ENCODE assay signal across 8 cellular contexts in the genomic region with DNA sequence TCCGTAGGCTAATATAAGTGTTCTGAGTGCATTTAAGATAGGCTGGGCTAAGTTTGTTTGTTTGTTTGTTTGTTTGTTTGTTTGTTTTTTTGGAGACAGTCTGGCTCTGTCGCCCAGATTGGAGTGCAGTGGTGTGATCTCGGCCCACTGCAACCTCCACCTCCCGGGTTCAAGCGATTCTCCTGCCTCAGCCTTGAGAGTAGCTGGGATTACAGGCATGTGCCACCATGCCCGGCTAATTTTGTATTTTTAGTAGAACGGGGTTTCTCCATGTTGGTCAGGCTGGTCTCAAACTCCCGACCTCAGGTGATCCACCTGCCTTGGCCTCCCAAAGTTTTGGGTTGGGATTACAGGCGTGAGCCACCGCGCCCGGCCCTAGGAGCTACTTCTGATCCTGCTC. TPM values are rescaled to one million over a fixed set of nuclear protein-coding genes. Genes with fewer than 3 reads are reported as not detected.
A peak's percentile ranks its signal among the peaks of the same experiment; 100 is the strongest.
DNase-seq lines count a peak whose midpoint lies in the region; ATAC-seq and TF ChIP-seq lines count a peak whose summit lies in the region.
"Not testable (repeated sequence)": the region's sequence is repeated elsewhere in the genome, so short reads cannot be mapped to it uniquely, and the experiment has no call there.

No MANE protein-coding gene starts in this region.

- CTCF ChIA-PET in A673 (lab: Charles Lee): not testable (repeated sequence)

- not testable (repeated sequence) for H3K27me3 ChIP-seq in A673 (replicated peaks; ENCODE audit: insufficient read depth, low read depth, low read length, poor library complexity); body of pancreas

- BruUV-seq in A673 (replicated peaks; lab: Mats Ljungman, UMichigan): not testable (repeated sequence)

- TF ChIP-seq CTCF in A673 (conservative IDR thresholded peaks at IDR 0.05; ENCODE audit: low read depth, low read length); GM12865 (IDR thresholded peaks at IDR 0.05; ENCODE audit: insufficient read depth, low read depth, low read length, missing control alignments); body of pancreas (IDR thresholded peaks at IDR 0.05): not testable (repeated sequence)

- DNase-seq in A673 (ENCODE audit: low spot score); GM12865 (ENCODE audit: low read depth); SK-N-MC (ENCODE audit: low read depth, low spot score); activated T-cell treated with anti-CD3 and anti-CD28 coated beads, Interleukin-2, amount 50 U/mL, for 24 hours; body of pancreas; stimulated activated effector memory CD8-positive, alpha-beta T cell treated with anti-CD3 and anti-CD28 coated beads, Interleukin-12 subunit alpha, Interleukin-12 subunit beta, amount 100 ng/mL, for 72 hours (ENCODE audit: low spot score in 2 of 2): not testable (repeated sequence)

- H3K36me3 ChIP-seq in A673 (ENCODE audit: insufficient read depth, low read length, poor library complexity, severe bottlenecking); body of pancreas (replicated peaks in 1 of 2; ENCODE audit: insufficient read depth in 1 of 2, low read depth in 2 of 2): not testable (repeated sequence)
- peaks cover 17% of the 10 kb centered on the region for H3K36me3 ChIP-seq in SK-N-MC (ENCODE audit: insufficient read depth, low read length)

- H3K9me3 Mint-ChIP-seq in IgD-negative memory B cell; activated T-cell treated with anti-CD3 and anti-CD28 coated beads, Interleukin-2, amount 50 U/mL, for 24 hours; stimulated activated effector memory CD8-positive, alpha-beta T cell treated with anti-CD3 and anti-CD28 coated beads, Interleukin-12 subunit alpha, Interleukin-12 subunit beta, amount 100 ng/mL, for 72 hours: not testable (repeated sequence)

- intact Hi-C loops in A673 (cut with micrococcal nuclease; ENCODE audit: unreplicated experiment): loop anchor here (5.0 kb wide), 1 partner anchor 52 kb away; no protein-coding TSS in a partner anchor
- intact Hi-C loops in body of pancreas (cut with DNase I): not testable (repeated sequence)

- H3K4me1 Mint-ChIP-seq in IgD-negative memory B cell: peaks cover 49 to 52% (median 51%) of the 10 kb centered on the region in 3 donors
- peaks cover 65% of the 10 kb centered on the region for H3K4me1 Mint-ChIP-seq in activated T-cell treated with anti-CD3 and anti-CD28 coated beads, Interleukin-2, amount 50 U/mL, for 24 hours (ENCODE audit: low read depth)
- H3K4me1 Mint-ChIP-seq in stimulated activated effector memory CD8-positive, alpha-beta T cell treated with anti-CD3 and anti-CD28 coated beads, Interleukin-12 subunit alpha, Interleukin-12 subunit beta, amount 100 ng/mL, for 72 hours: peaks cover 57% of the 10 kb centered on the region

- H3K27ac Mint-ChIP-seq in IgD-negative memory B cell: peak overlapping the region; percentile 93 to 99 (median 98)
- peak overlapping the region; percentile 93 for H3K27ac Mint-ChIP-seq in activated T-cell treated with anti-CD3 and anti-CD28 coated beads, Interleukin-2, amount 50 U/mL, for 24 hours
- not testable (repeated sequence) for H3K27ac Mint-ChIP-seq in stimulated activated effector memory CD8-positive, alpha-beta T cell treated with anti-CD3 and anti-CD28 coated beads, Interleukin-12 subunit alpha, Interleukin-12 subunit beta, amount 100 ng/mL, for 72 hours

- H3K27ac ChIP-seq in A673 (ENCODE audit: low read depth, low read length, poor library complexity, severe bottlenecking) (peak overlapping the region; percentile 22), body of pancreas (peak overlapping the region in 3 of 4 donors; percentile 77 to 99 (median 99))
- not testable (repeated sequence) for H3K27ac ChIP-seq in SK-N-MC

- peak overlapping the region; percentile 48 to 96 (median 96) for H3K4me3 Mint-ChIP-seq in IgD-negative memory B cell
- H3K4me3 Mint-ChIP-seq in activated T-cell treated with anti-CD3 and anti-CD28 coated beads, Interleukin-2, amount 50 U/mL, for 24 hours: peak overlapping the region; percentile 84
- H3K4me3 Mint-ChIP-seq in stimulated activated effector memory CD8-positive, alpha-beta T cell treated with anti-CD3 and anti-CD28 coated beads, Interleukin-12 subunit alpha, Interleukin-12 subunit beta, amount 100 ng/mL, for 72 hours: peak overlapping the region; percentile 91

- H3K9ac ChIP-seq in SK-N-MC (ENCODE audit: insufficient read length): peak overlapping the region; percentile 47

- H3K4me1 ChIP-seq in A673 (ENCODE audit: insufficient read depth, low read length, poor library complexity, severe bottlenecking) (peaks cover 25% of the 10 kb centered on the region), body of pancreas (peaks cover 70% of the 10 kb centered on the region)

- H3K9me3 ChIP-seq in A673 (ENCODE audit: low read depth, low read length, poor library complexity, severe bottlenecking); SK-N-MC (ENCODE audit: low read depth, low read length); body of pancreas; iPS-18c (ENCODE audit: control insufficient read depth, insufficient read depth, low read length): not testable (repeated sequence)

- POLR2A ChIA-PET in A673 (lab: Charles Lee; ENCODE audit: low non-redundant PET): not testable (repeated sequence)

- not testable (repeated sequence) for H3K36me3 Mint-ChIP-seq in IgD-negative memory B cell
- peaks cover 64% of the 10 kb centered on the region for H3K36me3 Mint-ChIP-seq in activated T-cell treated with anti-CD3 and anti-CD28 coated beads, Interleukin-2, amount 50 U/mL, for 24 hours (ENCODE audit: low read depth)
- peaks cover 50% of the 10 kb centered on the region for H3K36me3 Mint-ChIP-seq in stimulated activated effector memory CD8-positive, alpha-beta T cell treated with anti-CD3 and anti-CD28 coated beads, Interleukin-12 subunit alpha, Interleukin-12 subunit beta, amount 100 ng/mL, for 72 hours

- not testable (repeated sequence) for H3K4me3 ChIP-seq in A673 (ENCODE audit: low read depth, low read length, poor library complexity, severe bottlenecking); body of pancreas
- H3K4me3 ChIP-seq in GM12865 (ENCODE audit: low read depth, low read length) (peak overlapping the region; percentile 62), SK-N-MC (peak overlapping the region; percentile 82), iPS-18c (ENCODE audit: insufficient read depth, low read depth, low read length) (peak overlapping the region; percentile 5)

- not testable (repeated sequence) for H3K27me3 Mint-ChIP-seq in IgD-negative memory B cell; activated T-cell treated with anti-CD3 and anti-CD28 coated beads, Interleukin-2, amount 50 U/mL, for 24 hours

- not testable (repeated sequence) for ATAC-seq in body of pancreas; stimulated activated effector memory CD8-positive, alpha-beta T cell treated with anti-CD3 and anti-CD28 coated beads, Interleukin-12 subunit alpha, Interleukin-12 subunit beta, amount 100 ng/mL, for 72 hours

- WGBS in body of pancreas, 2 donors: 36 to 64% methylated on average over 11 to 12 of the region's 12 CpGs

- TF ChIP-seq POLR2A in body of pancreas (IDR thresholded peaks at IDR 0.05): not testable (repeated sequence)

RNA-seq across cellular contexts. Expression of a gene that starts 4.7 kb away (rescaled TPM):
- 257 and 269 TPM in 2 replicates for total RNA-seq in A673 (2021)
- 24.9 TPM for polyA plus RNA-seq in IgD-negative memory B cell
- total RNA-seq in body of pancreas: 100 to 1,000 TPM in 1 of 2 donors, 10 to 100 TPM in 1; 96.2 to 151 TPM
